In the genomic region with DNA sequence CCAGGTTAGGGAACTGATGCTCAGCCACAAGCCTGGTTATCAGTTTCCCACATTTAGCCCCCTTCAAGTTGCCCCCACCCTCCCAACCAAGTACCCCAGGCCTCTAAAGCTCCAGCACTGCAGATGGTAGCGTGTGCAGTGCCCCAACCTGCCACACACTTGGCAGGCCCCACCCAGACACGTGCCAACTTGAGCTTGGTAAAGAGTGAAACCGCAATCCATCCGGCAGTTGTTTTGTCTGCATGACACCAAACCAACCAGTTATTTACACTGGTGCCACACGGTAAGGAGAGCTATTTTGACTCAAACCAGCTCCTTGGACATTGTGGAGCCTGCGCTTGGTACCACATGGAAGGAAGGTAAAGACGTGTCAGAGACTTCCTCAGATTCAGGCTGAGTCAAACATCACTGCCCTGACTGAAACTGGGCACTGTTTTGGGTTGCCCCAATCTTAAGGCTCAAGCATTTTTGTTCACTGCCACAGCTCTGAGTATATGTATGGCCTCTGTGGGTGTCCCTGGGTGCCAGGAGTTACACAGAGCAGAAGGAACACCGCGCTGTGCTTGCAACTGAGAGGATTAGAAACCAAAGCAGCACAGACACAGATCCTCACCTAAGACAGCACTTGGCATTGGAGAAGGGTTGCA, we compare ENCODE assay signal across 14 cellular contexts.
DNase-seq lines count a peak whose midpoint lies in the region; ATAC-seq, FAIRE-seq and TF ChIP-seq lines count a peak whose summit lies in the region.
"Had no signal": no experiment of that assay in that cellular context is flagged by ENCODE, and none has a peak within 500 bp of the region (broad histone marks: within the 10 kb centered on the region; RNA-seq: fewer than 3 reads in every experiment).

No MANE protein-coding gene starts in this region.

- 64% methylated on average over 9 of the region's 9 CpGs for WGBS in hepatocyte (ENCODE audit: low lambda C conversion rate, missing lambda C conversion rate)
- WGBS in transverse colon (ENCODE audit: low coverage in 1 of 2), 2 donors: 63% methylated on average over 9 of the region's 9 CpGs; no CpG with 5 or more reads in 1 of the 2 donors

- H3K4me2 ChIP-seq in PC-9: peak overlapping the region; percentile 34
- peak overlapping the region; percentile 53 for H3K4me2 ChIP-seq in hepatocyte

- CTCF ChIA-PET in PC-9 (lab: Charles Lee): interaction anchor here (0.7 kb wide), 1 partner anchor 637 kb away, joined by 13 read pairs; no protein-coding TSS in a partner anchor

- TF ChIP-seq CTCF in PC-9 (conservative IDR thresholded peaks at IDR 0.05): no peak
- TF ChIP-seq CTCF in hepatocyte (IDR thresholded peaks at IDR 0.05; ENCODE audit: poor library complexity): no peak
- no peak for TF ChIP-seq CTCF in transverse colon (IDR thresholded peaks at IDR 0.05)

- H3K4me3 ChIP-seq in PC-9 (no peak overlapping the region), hepatocyte (no peak overlapping the region), transverse colon (no peak overlapping the region)
- H3K4me3 ChIP-seq: right atrium auricular region, thoracic aorta had no signal

- no peaks in the 10 kb centered on the region for H3K27me3 ChIP-seq in PC-9 (ENCODE audit: insufficient read depth, low read depth)
- no peaks in the 10 kb centered on the region for H3K27me3 ChIP-seq in hepatocyte
- H3K27me3 ChIP-seq in transverse colon: no peaks in the 10 kb centered on the region
- H3K27me3 ChIP-seq: right atrium auricular region had no signal

- TF ChIP-seq EP300 in transverse colon (IDR thresholded peaks at IDR 0.05; ENCODE audit: low read depth): no peak

- H3F3A ChIP-seq in PC-9 (ENCODE audit: insufficient read depth, low read depth): no peaks in the 10 kb centered on the region

- intact Hi-C loops in left cardiac atrium (cut with DNase I): no loop called here
- intact Hi-C loops in left ventricle myocardium superior (cut with micrococcal nuclease): no loop called here
- intact Hi-C loops in PC-9 (cut with micrococcal nuclease; ENCODE audit: unreplicated experiment): no loop called here
- intact Hi-C loops in transverse colon (cut with DNase I; ENCODE audit: low total_unique reads): no loop called here

- H3K36me3 ChIP-seq in PC-9 (ENCODE audit: low read depth) (no peaks in the 10 kb centered on the region), hepatocyte (replicated peaks; ENCODE audit: insufficient read depth, low read depth) (no peaks in the 10 kb centered on the region), transverse colon (no peaks in the 10 kb centered on the region)
- H3K36me3 ChIP-seq: right atrium auricular region, thoracic aorta had no signal

- ATAC-seq in left cardiac atrium: peak; percentile 16 to 54
- ATAC-seq in left ventricle myocardium superior: no peak

- no peak overlapping the region for H3K27ac ChIP-seq in PC-9
- H3K27ac ChIP-seq in hepatocyte: peak overlapping the region; percentile 22
- H3K27ac ChIP-seq in transverse colon: no peak overlapping the region
- H3K27ac ChIP-seq: right atrium auricular region, thoracic aorta had no signal

- H3K9me3 ChIP-seq in PC-9 (ENCODE audit: insufficient read depth, low read depth): no peaks in the 10 kb centered on the region
- no peaks in the 10 kb centered on the region for H3K9me3 ChIP-seq in hepatocyte (ENCODE audit: low read depth)
- no peaks in the 10 kb centered on the region for H3K9me3 ChIP-seq in transverse colon
- H3K9me3 ChIP-seq: right atrium auricular region, thoracic aorta had no signal

- H4K20me1 ChIP-seq in PC-9 (ENCODE audit: insufficient read depth): no peaks in the 10 kb centered on the region
- no peaks in the 10 kb centered on the region for H4K20me1 ChIP-seq in hepatocyte (ENCODE audit: insufficient read depth, poor library complexity, severe bottlenecking)

- POLR2A ChIA-PET in PC-9 (lab: Charles Lee; ENCODE audit: unreplicated experiment): no interaction called here

- FAIRE-seq in urothelium cell line (lab: Jason Lieb, UNC): no peak

- in situ Hi-C loops in transverse colon (cut with MboI; ENCODE audit: low pct_ligation_motif_present in 1 of 4, low pct_unique_long_range_greater_than_20kb in 1 of 4, low sequenced_read_pairs in 3 of 4): no loop called here

- H3K4me1 ChIP-seq in PC-9 (replicated peaks; ENCODE audit: insufficient read depth) (no peaks in the 10 kb centered on the region), hepatocyte (ENCODE audit: insufficient read depth) (peaks cover 15% of the 10 kb centered on the region), transverse colon (no peaks in the 10 kb centered on the region)

- H3K9me2 ChIP-seq in PC-9 (ENCODE audit: insufficient read depth): no peaks in the 10 kb centered on the region
- H3K9me2 ChIP-seq in hepatocyte (replicated peaks; ENCODE audit: insufficient read depth): no peaks in the 10 kb centered on the region

- H2AFZ ChIP-seq in PC-9 (no peak overlapping the region), hepatocyte (no peak overlapping the region)

- TF ChIP-seq POLR2A in transverse colon (IDR thresholded peaks at IDR 0.05): no peak

- no TSS peak for BruUV-seq in PC-9 (replicated peaks; lab: Mats Ljungman, UMichigan)

- H3K79me2 ChIP-seq in PC-9 (ENCODE audit: low read depth) (no peaks in the 10 kb centered on the region), hepatocyte (no peaks in the 10 kb centered on the region)

- DNase-seq in left cardiac atrium (no peak), left ventricle myocardium superior (no peak), PC-9 (peak; percentile 5 to 68), hepatocyte (ENCODE audit: low spot score) (peak; percentile 11), urothelium cell line (ENCODE audit: low spot score) (peak; percentile 58), transverse colon (no peak), 8988T (no peak)
- no peak for DNase-seq in effector CD8-positive, alpha-beta T cell (lab: John Stamatoyannopoulos, UW)
- DNase-seq: activated CD4-positive, alpha-beta memory T cell treated with anti-CD3 and anti-CD28 coated beads for 36 hours; cortex of kidney; GDM1; NCI-H526 treated with DMSO at 0.1 percent for 48 hours had no signal

Comparison
In these comparisons a context has a peak if more than half of its experiments do, and no peak if none do; other contexts are left out.
1. DNase-seq: peak in PC-9 (2 of 2), hepatocyte (single experiment) and urothelium cell line (single experiment); none in left cardiac atrium (single experiment), left ventricle myocardium superior (single experiment), transverse colon (single experiment), effector CD8-positive, alpha-beta T cell (single experiment) and 8988T (single experiment).